28 cellular contexts compared by ENCODE assay signal in genomic region chr1:10287023-10287645, GRCh38.
DNase-seq lines count a peak whose midpoint lies in the region; TF ChIP-seq lines count a peak whose summit lies in the region.
"Had no signal": no experiment of that assay in that cellular context is flagged by ENCODE, and none has a peak within 500 bp of the region (broad histone marks: within the 10 kb centered on the region; RNA-seq: fewer than 3 reads in every experiment).

No MANE protein-coding gene starts in this region.

- peak overlapping the region; percentile 43 for H3K27ac ChIP-seq in muscle layer of duodenum (ENCODE audit: low read length)
- peak overlapping the region; percentile 10 for H3K27ac ChIP-seq in subcutaneous abdominal adipose tissue (ENCODE audit: low read depth, low read length)
- H3K27ac ChIP-seq in colonic mucosa: no peak overlapping the region
- H3K27ac ChIP-seq: 22Rv1, body of pancreas, SJCRH30 had no signal

- H3K9ac ChIP-seq in subcutaneous abdominal adipose tissue (ENCODE audit: low read length in 5 of 5) (no peak overlapping the region), colonic mucosa (ENCODE audit: low read depth in 2 of 2, low read length in 2 of 2) (no peak overlapping the region)

- intact Hi-C loops in activated CD4-positive, alpha-beta T cell treated with anti-CD3 and anti-CD28 coated beads, Interleukin-2, amount 10 ng/mL, durations not matched to agents 24 days and 14 days (cut with micrococcal nuclease): no loop called here
- intact Hi-C loops in colonic mucosa (cut with DNase I): no loop called here

- no peak overlapping the region for H3K27ac Mint-ChIP-seq in activated CD4-positive, alpha-beta T cell treated with anti-CD3 and anti-CD28 coated beads, Interleukin-2, amount 10 ng/mL, durations not matched to agents 24 days and 14 days
- peak overlapping the region; percentile 24 for H3K27ac Mint-ChIP-seq in endothelial cell (ENCODE audit: unreplicated experiment)
- H3K27ac Mint-ChIP-seq: activated CD8-positive, alpha-beta memory T cell treated with anti-CD3 and anti-CD28 coated beads, Interleukin-2, amount 10 ng/mL, durations not matched to agents 7 days and 5 days; activated naive CD8-positive, alpha-beta T cell treated with anti-CD3 and anti-CD28 coated beads for 36 hours; activated T-helper 17 cell treated with anti-CD3 and anti-CD28 coated beads, Interleukin-2, amount 50 U/mL, for 72 hours; dendritic cell treated with granulocyte-macrophage colony-stimulating factor and Interleukin-4, amounts not matched to agents 40 ng/mL and 50 ng/mL, for 4 days; naive B cell; stimulated activated memory B cell treated with anti-CD40 and anti-IgM and Interleukin-4, amounts not matched to agents 10 μg/mL and 1 μg/mL and 100 μg/mL, for 72 hours; T-helper 1 cell treated with Interleukin-12 subunit alpha and Interleukin-12 subunit beta and Interleukin-4 antibody, amounts not matched to agents 30 μg/mL and 1 μg/mL, for 36 hours; type B pancreatic cell had no signal

- TF ChIP-seq CTCF in endothelial cell (IDR thresholded peaks at IDR 0.05; ENCODE audit: unreplicated experiment): no peak
- TF ChIP-seq CTCF in colonic mucosa (IDR thresholded peaks at IDR 0.05): no peak

- H3K27me3 ChIP-seq in muscle layer of duodenum (ENCODE audit: low read depth, low read length) (no peaks in the 10 kb centered on the region), subcutaneous abdominal adipose tissue (ENCODE audit: control insufficient read depth in 5 of 5, insufficient read depth in 4 of 5, low read length in 5 of 5) (no peaks in the 10 kb centered on the region), colonic mucosa (no peaks in the 10 kb centered on the region)
- H3K27me3 ChIP-seq: body of pancreas, MG63, SJCRH30 had no signal

- no peak overlapping the region for H3K4me3 ChIP-seq in muscle layer of duodenum (ENCODE audit: low read depth in 1 of 2, low read length in 2 of 2)
- H3K4me3 ChIP-seq in subcutaneous abdominal adipose tissue (ENCODE audit: low read depth in 1 of 5, low read length in 5 of 5): no peak overlapping the region
- no peak overlapping the region for H3K4me3 ChIP-seq in colonic mucosa
- H3K4me3 ChIP-seq: body of pancreas, MG63, SJCRH30 had no signal

- H3K36me3 Mint-ChIP-seq in activated CD4-positive, alpha-beta T cell treated with anti-CD3 and anti-CD28 coated beads, Interleukin-2, amount 10 ng/mL, durations not matched to agents 24 days and 14 days (ENCODE audit: low read depth): peaks cover 11% of the 10 kb centered on the region
- peaks cover 33% of the 10 kb centered on the region for H3K36me3 Mint-ChIP-seq in endothelial cell (ENCODE audit: low read depth, unreplicated experiment)

- no peaks in the 10 kb centered on the region for H3K9me3 ChIP-seq in muscle layer of duodenum (ENCODE audit: control insufficient read depth in 1 of 2, low read length in 2 of 2)
- H3K9me3 ChIP-seq in subcutaneous abdominal adipose tissue (ENCODE audit: control insufficient read depth in 5 of 5, low read length in 5 of 5): no peaks in the 10 kb centered on the region
- H3K9me3 ChIP-seq in colonic mucosa: no peaks in the 10 kb centered on the region
- H3K9me3 ChIP-seq: body of pancreas, MG63, SJCRH30 had no signal

- peaks cover 20% of the 10 kb centered on the region for H3K4me1 Mint-ChIP-seq in activated CD4-positive, alpha-beta T cell treated with anti-CD3 and anti-CD28 coated beads, Interleukin-2, amount 10 ng/mL, durations not matched to agents 24 days and 14 days
- no peaks in the 10 kb centered on the region for H3K4me1 Mint-ChIP-seq in endothelial cell (ENCODE audit: unreplicated experiment)
- H3K4me1 Mint-ChIP-seq: CD8-positive, alpha-beta memory T cell; H9; naive B cell; stimulated activated memory B cell treated with anti-CD40 and anti-IgM and Interleukin-4, amounts not matched to agents 10 μg/mL and 1 μg/mL and 100 μg/mL, for 72 hours had no signal

- H3K27me3 Mint-ChIP-seq in activated CD4-positive, alpha-beta T cell treated with anti-CD3 and anti-CD28 coated beads, Interleukin-2, amount 10 ng/mL, durations not matched to agents 24 days and 14 days: no peaks in the 10 kb centered on the region
- no peaks in the 10 kb centered on the region for H3K27me3 Mint-ChIP-seq in endothelial cell (ENCODE audit: unreplicated experiment)
- H3K27me3 Mint-ChIP-seq: activated CD8-positive, alpha-beta memory T cell treated with anti-CD3 and anti-CD28 coated beads, Interleukin-2, amount 10 ng/mL, durations not matched to agents 7 days and 5 days; activated naive CD8-positive, alpha-beta T cell treated with anti-CD3 and anti-CD28 coated beads for 36 hours; activated T-helper 17 cell treated with anti-CD3 and anti-CD28 coated beads, Interleukin-2, amount 50 U/mL, for 72 hours; CD8-positive, alpha-beta memory T cell; dendritic cell treated with granulocyte-macrophage colony-stimulating factor and Interleukin-4, amounts not matched to agents 40 ng/mL and 50 ng/mL, for 4 days; naive B cell; stimulated activated memory B cell treated with anti-CD40 and anti-IgM and Interleukin-4, amounts not matched to agents 10 μg/mL and 1 μg/mL and 100 μg/mL, for 72 hours; type B pancreatic cell had no signal

- no peak overlapping the region for H3K4me3 Mint-ChIP-seq in activated CD4-positive, alpha-beta T cell treated with anti-CD3 and anti-CD28 coated beads, Interleukin-2, amount 10 ng/mL, durations not matched to agents 24 days and 14 days
- no peak overlapping the region for H3K4me3 Mint-ChIP-seq in endothelial cell (ENCODE audit: unreplicated experiment)
- H3K4me3 Mint-ChIP-seq: activated CD8-positive, alpha-beta memory T cell treated with anti-CD3 and anti-CD28 coated beads, Interleukin-2, amount 10 ng/mL, durations not matched to agents 7 days and 5 days; activated naive CD8-positive, alpha-beta T cell treated with anti-CD3 and anti-CD28 coated beads for 36 hours; activated T-helper 17 cell treated with anti-CD3 and anti-CD28 coated beads, Interleukin-2, amount 50 U/mL, for 72 hours; CD8-positive, alpha-beta memory T cell; dendritic cell treated with granulocyte-macrophage colony-stimulating factor and Interleukin-4, amounts not matched to agents 40 ng/mL and 50 ng/mL, for 4 days; H9; naive B cell; stimulated activated memory B cell treated with anti-CD40 and anti-IgM and Interleukin-4, amounts not matched to agents 10 μg/mL and 1 μg/mL and 100 μg/mL, for 72 hours; T-helper 1 cell treated with Interleukin-12 subunit alpha and Interleukin-12 subunit beta and Interleukin-4 antibody, amounts not matched to agents 30 μg/mL and 1 μg/mL, for 36 hours; type B pancreatic cell had no signal

- H3K4me1 ChIP-seq in muscle layer of duodenum (ENCODE audit: control insufficient read depth in 1 of 2, insufficient read depth in 2 of 2, low read length in 2 of 2) (peaks cover 0 to 21% of the 10 kb centered on the region in 2 donors), subcutaneous abdominal adipose tissue (ENCODE audit: control insufficient read depth in 5 of 5, insufficient read depth in 5 of 5, low read length in 5 of 5) (peaks cover 0 to 5% (median 2%) of the 10 kb centered on the region in 5 donors), colonic mucosa (no peaks in the 10 kb centered on the region)
- H3K4me1 ChIP-seq: SJCRH30 had no signal

- no peaks in the 10 kb centered on the region for H3K9me3 Mint-ChIP-seq in activated CD4-positive, alpha-beta T cell treated with anti-CD3 and anti-CD28 coated beads, Interleukin-2, amount 10 ng/mL, durations not matched to agents 24 days and 14 days
- no peaks in the 10 kb centered on the region for H3K9me3 Mint-ChIP-seq in endothelial cell (ENCODE audit: unreplicated experiment)
- H3K9me3 Mint-ChIP-seq: activated naive CD8-positive, alpha-beta T cell treated with anti-CD3 and anti-CD28 coated beads for 36 hours; activated T-helper 17 cell treated with anti-CD3 and anti-CD28 coated beads, Interleukin-2, amount 50 U/mL, for 72 hours; CD8-positive, alpha-beta memory T cell; dendritic cell treated with granulocyte-macrophage colony-stimulating factor and Interleukin-4, amounts not matched to agents 40 ng/mL and 50 ng/mL, for 4 days; H9; naive B cell; stimulated activated memory B cell treated with anti-CD40 and anti-IgM and Interleukin-4, amounts not matched to agents 10 μg/mL and 1 μg/mL and 100 μg/mL, for 72 hours; T-helper 1 cell treated with Interleukin-12 subunit alpha and Interleukin-12 subunit beta and Interleukin-4 antibody, amounts not matched to agents 30 μg/mL and 1 μg/mL, for 36 hours; type B pancreatic cell had no signal

- DNase-seq in activated CD4-positive, alpha-beta T cell treated with anti-CD3 and anti-CD28 coated beads, Interleukin-2, amount 10 ng/mL, durations not matched to agents 24 days and 14 days: peak; percentile 37
- DNase-seq in activated CD4-positive, alpha-beta T cell treated with anti-CD3 and anti-CD28 coated beads for 4 hours: no peak
- DNase-seq in endothelial cell (ENCODE audit: low spot score) (no peak), colonic mucosa (no peak), globus pallidus (ENCODE audit: low spot score) (no peak)
- DNase-seq in activated effector memory CD4-positive, alpha-beta T cell treated with Interleukin-2 at 50 U/mL for 16 hours: no peak
- DNase-seq: activated CD4-positive, alpha-beta T cell treated with anti-CD3 and anti-CD28 coated beads for 48 hours; activated CD8-positive, alpha-beta memory T cell treated with anti-CD3 and anti-CD28 coated beads, Interleukin-2, amount 10 ng/mL, durations not matched to agents 7 days and 5 days; activated naive CD8-positive, alpha-beta T cell treated with anti-CD3 and anti-CD28 coated beads for 36 hours; CD8-positive, alpha-beta memory T cell; DMS153; foreskin fibroblast; H9; hypothalamus; MG63; naive B cell; NCI-H1417 treated with DMSO at 0.1 percent for 48 hours; SJCRH30; stimulated activated CD4-positive, alpha-beta T cell treated with anti-CD3 and anti-CD28 coated beads, Interleukin-1b, Interleukin-23, amount 100 ng/mL, for 48 hours had no signal

- H3K36me3 ChIP-seq in muscle layer of duodenum (ENCODE audit: control insufficient read depth in 1 of 2, insufficient read depth in 2 of 2, low read length in 2 of 2) (peaks cover 21 to 33% of the 10 kb centered on the region in 2 donors), subcutaneous abdominal adipose tissue (ENCODE audit: control insufficient read depth in 5 of 5, insufficient read depth in 5 of 5, low read length in 5 of 5) (peaks cover 33 to 75% (median 55%) of the 10 kb centered on the region in 5 donors), colonic mucosa (no peaks in the 10 kb centered on the region)
